15 cellular contexts compared by ENCODE assay signal in the genomic region with DNA sequence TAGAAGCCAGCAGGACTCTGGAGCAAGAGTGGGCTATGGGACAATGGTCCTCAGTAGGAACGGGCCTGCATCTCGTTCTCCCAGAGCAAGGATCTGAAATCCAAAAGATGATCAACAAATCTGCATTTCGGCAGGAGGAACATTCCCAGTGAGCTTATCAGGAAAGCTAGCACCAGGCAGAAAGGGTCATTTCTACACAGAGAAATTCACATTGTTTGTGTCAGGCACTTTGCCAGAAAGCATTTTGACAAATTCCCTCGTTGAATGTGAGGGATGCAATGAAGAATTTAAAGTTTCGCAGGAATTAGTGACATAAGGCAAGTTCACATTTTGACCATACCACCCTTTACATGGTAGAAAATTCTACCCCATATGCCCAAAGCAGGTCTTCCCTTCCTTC. TPM values are rescaled to one million over a fixed set of nuclear protein-coding genes. Genes with fewer than 3 reads are reported as not detected.
DNase-seq lines count a peak whose midpoint lies in the region; ATAC-seq and TF ChIP-seq lines count a peak whose summit lies in the region.
"Had no signal": no experiment of that assay in that cellular context is flagged by ENCODE, and none has a peak within 500 bp of the region (broad histone marks: within the 10 kb centered on the region; RNA-seq: fewer than 3 reads in every experiment).

No MANE protein-coding gene starts in this region.

- H3K9me2 ChIP-seq in PC-3 (replicated peaks; ENCODE audit: low read length) = no peaks in the 10 kb centered on the region

- no peaks in the 10 kb centered on the region for H4K20me1 ChIP-seq in PC-3 (ENCODE audit: low read length)

- H3K79me2 ChIP-seq in PC-3 (ENCODE audit: low read length) = no peaks in the 10 kb centered on the region

- intact Hi-C loops in PC-3 (cut with micrococcal nuclease) = no loop called here
- intact Hi-C loops in lower lobe of right lung (cut with DNase I) = no loop called here
- intact Hi-C loops in thyroid gland (cut with DNase I) = no loop called here

- H3K4me1 ChIP-seq in PC-3 (ENCODE audit: insufficient read depth, low read length) (peaks cover 22% of the 10 kb centered on the region), lower lobe of right lung (peaks cover 13% of the 10 kb centered on the region), thoracic aorta (ENCODE audit: control insufficient read depth in 1 of 2, low read depth in 2 of 2) (peaks cover 14 to 48% of the 10 kb centered on the region in 2 donors), thyroid gland (peaks cover 5% of the 10 kb centered on the region in 2 donors)

- BruUV-seq in PC-3 (replicated peaks; lab: Mats Ljungman, UMichigan) = no TSS peak

- no peaks in the 10 kb centered on the region for H3K36me3 ChIP-seq in PC-3 (ENCODE audit: low read depth, low read length)
- no peaks in the 10 kb centered on the region for H3K36me3 ChIP-seq in brain microvascular endothelial cell (replicated peaks)
- H3K36me3 ChIP-seq in lower lobe of right lung = no peaks in the 10 kb centered on the region
- H3K36me3 ChIP-seq in thoracic aorta = no peaks in the 10 kb centered on the region
- H3K36me3 ChIP-seq in thyroid gland = no peaks in the 10 kb centered on the region
- H3K36me3 ChIP-seq: ovary, sigmoid colon had no signal

- ATAC-seq in PC-3 (no peak), lower lobe of right lung (no peak), thoracic aorta (ENCODE audit: insufficient number of reproducible peaks, low FRiP score, low read depth) (no peak)

- H2AFZ ChIP-seq in PC-3 (ENCODE audit: low read length) = no peak overlapping the region

- CTCF ChIA-PET in PC-3 (lab: Charles Lee) = no interaction called here

- H3K9me3 ChIP-seq in PC-3 (ENCODE audit: low read length) = peaks cover 6% of the 10 kb centered on the region; the same call in 1 of the 2 replicates
- H3K9me3 ChIP-seq in lower lobe of right lung = peaks cover 6% of the 10 kb centered on the region
- peaks cover 4% of the 10 kb centered on the region for H3K9me3 ChIP-seq in thoracic aorta
- no peaks in the 10 kb centered on the region for H3K9me3 ChIP-seq in thyroid gland
- H3K9me3 ChIP-seq: ovary had no signal

- H3F3A ChIP-seq in PC-3 (ENCODE audit: low read length, unreplicated experiment) = no peaks in the 10 kb centered on the region

- in situ Hi-C loops in brain microvascular endothelial cell (cut with HindIII; ENCODE audit: low pct_ligation_motif_present, low sequenced_read_pairs) = no loop called here

- peak overlapping the region; percentile 41 for H3K4me2 ChIP-seq in PC-3 (ENCODE audit: low read length)

- H3K27me3 ChIP-seq in PC-3 (ENCODE audit: low read length) = no peaks in the 10 kb centered on the region
- no peaks in the 10 kb centered on the region for H3K27me3 ChIP-seq in brain microvascular endothelial cell (replicated peaks)
- H3K27me3 ChIP-seq in lower lobe of right lung (ENCODE audit: low read depth) = no peaks in the 10 kb centered on the region
- no peaks in the 10 kb centered on the region for H3K27me3 ChIP-seq in thoracic aorta (replicated peaks; ENCODE audit: insufficient read depth)
- no peaks in the 10 kb centered on the region for H3K27me3 ChIP-seq in thyroid gland
- H3K27me3 ChIP-seq: ovary, sigmoid colon had no signal

- peak overlapping the region; percentile 22; the same call in 1 of the 2 replicates for H3K9ac ChIP-seq in PC-3 (ENCODE audit: low read length)

- TF ChIP-seq POLR2A in thyroid gland (IDR thresholded peaks at IDR 0.05) = no peak

- H3K27ac ChIP-seq in PC-3 (ENCODE audit: low read length) = peak overlapping the region; percentile 90
- H3K27ac ChIP-seq in brain microvascular endothelial cell = peak overlapping the region; percentile 89
- H3K27ac ChIP-seq in lower lobe of right lung = peak overlapping the region; percentile 33
- H3K27ac ChIP-seq in thoracic aorta = peak overlapping the region; percentile 22 to 58
- H3K27ac ChIP-seq in thyroid gland = no peak overlapping the region
- H3K27ac ChIP-seq: ovary had no signal

- TF ChIP-seq CTCF in PC-3 (conservative IDR thresholded peaks at IDR 0.05; ENCODE audit: low read depth, low read length) (no peak), brain microvascular endothelial cell (IDR thresholded peaks at IDR 0.05; ENCODE audit: low read depth, low read length, missing control alignments) (no peak), lower lobe of right lung (IDR thresholded peaks at IDR 0.05) (no peak), thoracic aorta (IDR thresholded peaks at IDR 0.05) (no peak), thyroid gland (IDR thresholded peaks at IDR 0.05) (no peak)

- no peak overlapping the region for H3K4me3 ChIP-seq in PC-3 (ENCODE audit: low read length)
- no peak overlapping the region for H3K4me3 ChIP-seq in brain microvascular endothelial cell (ENCODE audit: low read depth, low read length)
- H3K4me3 ChIP-seq in lower lobe of right lung = no peak overlapping the region
- H3K4me3 ChIP-seq in thoracic aorta = no peak overlapping the region
- no peak overlapping the region for H3K4me3 ChIP-seq in thyroid gland (replicated peaks in 1 of 3)
- H3K4me3 ChIP-seq: ovary, sigmoid colon had no signal

- 83 to 85% methylated on average over 5 of the region's 5 CpGs for WGBS in thyroid gland, 2 donors

- POLR2A ChIA-PET in PC-3 (lab: Charles Lee; ENCODE audit: unreplicated experiment) = no interaction called here

- DNase-seq in PC-3 = no peak
- peak; percentile 26 for DNase-seq in brain microvascular endothelial cell
- DNase-seq in lower lobe of right lung = no peak
- no peak for DNase-seq in thoracic aorta (ENCODE audit: low spot score)
- DNase-seq in thyroid gland = no peak
- no peak for DNase-seq in 8988T
- no peak for DNase-seq in iPS-NIHi11 (ENCODE audit: low spot score)
- DNase-seq: activated CD4-positive, alpha-beta T cell treated with anti-CD3 and anti-CD28 coated beads for 1 hour; C1 segment of cervical spinal cord; central memory CD4-positive, alpha-beta T cell; GF-D8; NCI-H2171; ovary; sigmoid colon; stimulated activated CD4-positive, alpha-beta T cell treated with anti-CD3 and anti-CD28 coated beads, Interleukin-2, amount 100 ng/mL, for 24 hours had no signal

RNA-seq across cellular contexts. Expression of a gene that starts 31.6 kb away (rescaled TPM):
- total RNA-seq in PC-3 (2014; rRNA removed) (127 and 146 TPM in 2 replicates), lower lobe of right lung (160 TPM), thoracic aorta (100 to 1,000 TPM; 120 to 226 TPM), thyroid gland (10 to 100 TPM; 36.6 to 92.2 (median 56.3) TPM)

Comparison
In these comparisons a context has a peak if more than half of its experiments do, and no peak if none do; other contexts are left out.
1. H3K27ac ChIP-seq: peak in PC-3 (single experiment), brain microvascular endothelial cell (single experiment), lower lobe of right lung (single experiment) and thoracic aorta (2 of 2); none in thyroid gland (0 of 3).